8 cellular contexts compared by ENCODE assay signal in genomic region chr6:7728855-7729590, GRCh38. TPM values are rescaled to one million over a fixed set of nuclear protein-coding genes. Genes with fewer than 3 reads are reported as not detected.
DNase-seq lines count a peak whose midpoint lies in the region; ATAC-seq and TF ChIP-seq lines count a peak whose summit lies in the region.

No MANE protein-coding gene starts in this region.

- peak overlapping the region; percentile 78 for H2AFZ ChIP-seq in osteoblast (ENCODE audit: low read length)

- H3K4me1 Mint-ChIP-seq in endodermal cell (peaks cover 32% of the 10 kb centered on the region), immature natural killer cell (peaks cover 8 to 17% of the 10 kb centered on the region in 2 donors)

- H3K27ac ChIP-seq in endodermal cell (ENCODE audit: low read depth, low read length) (no peak overlapping the region), osteoblast (ENCODE audit: low read depth, low read length) (no peak overlapping the region)

- ATAC-seq in mucosa of descending colon (no peak), HG03521 (IDR thresholded peaks at IDR 0.05; ENCODE audit: unreplicated experiment) (no peak)

- no peaks in the 10 kb centered on the region for H3K4me1 ChIP-seq in endodermal cell (ENCODE audit: control insufficient read depth, insufficient read depth, low read length)
- peaks cover 36% of the 10 kb centered on the region for H3K4me1 ChIP-seq in osteoblast (ENCODE audit: insufficient read depth, low read length)
- H3K4me1 ChIP-seq in mucosa of descending colon (ENCODE audit: low read depth) = peaks cover 31% of the 10 kb centered on the region

- H3K36me3 ChIP-seq in endodermal cell (ENCODE audit: control insufficient read depth, insufficient read depth, low read length) = no peaks in the 10 kb centered on the region
- H3K36me3 ChIP-seq in osteoblast (ENCODE audit: insufficient read depth, low read length) = no peaks in the 10 kb centered on the region
- H3K36me3 ChIP-seq in mucosa of descending colon (ENCODE audit: low read depth) = no peaks in the 10 kb centered on the region

- H3K79me2 ChIP-seq in osteoblast (ENCODE audit: insufficient read depth, low read length) = no peaks in the 10 kb centered on the region

- peaks cover 74% of the 10 kb centered on the region for H3K27me3 ChIP-seq in endodermal cell (ENCODE audit: control insufficient read depth, insufficient read depth, low read length, poor library complexity, severe bottlenecking)
- peaks cover 17% of the 10 kb centered on the region for H3K27me3 ChIP-seq in osteoblast (ENCODE audit: insufficient read depth, low read length)

- H3K4me3 Mint-ChIP-seq in endodermal cell (peak overlapping the region; percentile 51), immature natural killer cell (peak overlapping the region in 2 of 5 donors; percentile 41 to 49)

- peak; percentile 2 for DNase-seq in COLO668 (lab: John Stamatoyannopoulos, UW; ENCODE audit: unreplicated experiment)
- DNase-seq in NCI-H2029 treated with DMSO at 0.1 percent for 48 hours (lab: John Stamatoyannopoulos, UW) = peak; percentile 23
- peak; percentile 60 for DNase-seq in endodermal cell
- peak; percentile 87 for DNase-seq in osteoblast (ENCODE audit: insufficient read length, low spot score, missing footprints)
- DNase-seq in immature natural killer cell = no peak
- DNase-seq in NCI-H1092 treated with DMSO at 0.1 percent for 48 hours (lab: John Stamatoyannopoulos, UW) = no peak
- DNase-seq in mucosa of descending colon = no peak

- intact Hi-C loops in mucosa of descending colon (cut with DNase I, micrococcal nuclease) = loop anchor here in 1 of 2 donors (10.0 kb wide), 1 partner anchor 276 kb away; no protein-coding TSS in a partner anchor

- no peaks in the 10 kb centered on the region for H4K20me1 ChIP-seq in osteoblast (ENCODE audit: insufficient read depth, low read length)

- H3K4me2 ChIP-seq in osteoblast (ENCODE audit: insufficient read depth, low read length) = peak overlapping the region; percentile 87

- H3K9me3 Mint-ChIP-seq in endodermal cell = no peaks in the 10 kb centered on the region
- H3K9me3 Mint-ChIP-seq in immature natural killer cell = no peaks in the 10 kb centered on the region

- H3K27ac Mint-ChIP-seq in endodermal cell (no peak overlapping the region), immature natural killer cell (no peak overlapping the region)

- H3K27me3 Mint-ChIP-seq in endodermal cell (ENCODE audit: insufficient read depth) (peaks cover 72% of the 10 kb centered on the region), immature natural killer cell (ENCODE audit: low read depth in 3 of 3) (peaks cover 17 to 37% (median 19%) of the 10 kb centered on the region in 3 donors)

- 24 to 33% methylated on average over 9 to 12 of the region's 14 CpGs for WGBS in endodermal cell (ENCODE audit: insufficient coverage in 1 of 2, insufficient read length in 1 of 2), 2 experiments

- no peak overlapping the region for H3K9ac ChIP-seq in endodermal cell (ENCODE audit: extremely low read depth, low read length, poor library complexity, severe bottlenecking)

- H3K4me3 ChIP-seq in endodermal cell (ENCODE audit: low read length) (peak overlapping the region; percentile 71), osteoblast (ENCODE audit: insufficient read depth, low read length) (peak overlapping the region; percentile 74), mucosa of descending colon (no peak overlapping the region)

- no peak for TF ChIP-seq CTCF in endodermal cell (conservative IDR thresholded peaks at IDR 0.05)
- TF ChIP-seq CTCF in osteoblast (IDR thresholded peaks at IDR 0.05; ENCODE audit: extremely low read depth, low read depth, low read length) = no peak
- no peak for TF ChIP-seq CTCF in mucosa of descending colon (IDR thresholded peaks at IDR 0.05)

- H3K9me3 ChIP-seq in endodermal cell (ENCODE audit: control insufficient read depth, low read length) = no peaks in the 10 kb centered on the region
- H3K9me3 ChIP-seq in osteoblast (ENCODE audit: low read depth, low read length) = no peaks in the 10 kb centered on the region
- H3K9me3 ChIP-seq in mucosa of descending colon = no peaks in the 10 kb centered on the region

- H3K36me3 Mint-ChIP-seq in endodermal cell (ENCODE audit: low read depth) = no peaks in the 10 kb centered on the region
- H3K36me3 Mint-ChIP-seq in immature natural killer cell = peaks cover 0 to 2% (median 0%) of the 10 kb centered on the region in 3 donors

RNA-seq across cellular contexts. Expression of gene BMP6, which starts 3.1 kb away (rescaled TPM):
- total RNA-seq in endodermal cell = under 1 TPM; 0.62 to 0.71 TPM
- polyA plus RNA-seq in endodermal cell (2013, experiment 1 of 2) = 5.8 TPM
- 6.0 TPM for polyA plus RNA-seq in endodermal cell (2013, experiment 2 of 2)
- total RNA-seq in osteoblast = 0.59 and 0.72 TPM in 2 replicates
- polyA plus RNA-seq in immature natural killer cell = under 1 TPM in 2 of 3 donors, not detected in 1; 0.13 to 0.22 TPM
- total RNA-seq in mucosa of descending colon = 1 to 10 TPM in 1 of 3 donors, under 1 TPM in 2; 0.55 to 1.9 (median 0.98) TPM

Comparison
In these comparisons a context has a peak if more than half of its experiments do, and no peak if none do; other contexts are left out.
1. DNase-seq: peak in COLO668 (single experiment), NCI-H2029 treated with DMSO at 0.1 percent for 48 hours (single experiment), endodermal cell (single experiment) and osteoblast (single experiment); none in immature natural killer cell (0 of 3), NCI-H1092 treated with DMSO at 0.1 percent for 48 hours (single experiment) and mucosa of descending colon (0 of 3).